8 cellular contexts compared by ENCODE assay signal in genomic region chr14:59028476-59029202, GRCh38.
A peak's percentile ranks its signal among the peaks of the same experiment; 100 is the strongest.
DNase-seq lines count a peak whose midpoint lies in the region; ATAC-seq and TF ChIP-seq lines count a peak whose summit lies in the region.

No MANE protein-coding gene starts in this region.

- H3K4me3 ChIP-seq in WERI-Rb-1 (ENCODE audit: low read depth, low read length) (no peak overlapping the region; the same call in 1 of the 2 replicates), fibroblast of the aortic adventitia (ENCODE audit: low read depth, low read length) (no peak overlapping the region)

- H3K36me3 ChIP-seq in WERI-Rb-1, result no peaks in the 10 kb centered on the region

- in situ Hi-C loops in Caki2 (cut with HindIII; ENCODE audit: low pct_unique_long_range_greater_than_20kb, low sequenced_read_pairs), result no loop called here

- H3K27me3 ChIP-seq in WERI-Rb-1 (ENCODE audit: insufficient read depth, low read depth, severe bottlenecking), result no peaks in the 10 kb centered on the region

- no peak overlapping the region for H3K27ac ChIP-seq in WERI-Rb-1

- peak; percentile 85 for ATAC-seq in HG03135 (IDR thresholded peaks at IDR 0.05; ENCODE audit: unreplicated experiment)

- TF ChIP-seq CTCF in WERI-Rb-1 (IDR thresholded peaks at IDR 0.05; ENCODE audit: low read depth, low read length) (peak; percentile 90), fibroblast of the aortic adventitia (IDR thresholded peaks at IDR 0.05; ENCODE audit: insufficient read depth, low read length) (peak; percentile 94)

- H3K9me3 ChIP-seq in WERI-Rb-1 (ENCODE audit: severe bottlenecking), result no peaks in the 10 kb centered on the region

- DNase-seq in Caki2 (ENCODE audit: low read depth) (peak; percentile 97), GM19240 (ENCODE audit: insufficient read length, low spot score) (peak; percentile 45), NCI-H2171 treated with DMSO at 0.1 percent for 48 hours (lab: John Stamatoyannopoulos, UW) (peak; percentile 81), WERI-Rb-1 (peak; percentile 67), fibroblast of the aortic adventitia (ENCODE audit: low read depth) (peak; percentile 96), nucleus accumbens (lab: John Stamatoyannopoulos, UW) (peak in 32 of 56 donors; percentile 1 to 63 (median 18))
- no peak for DNase-seq in activated effector memory CD4-positive, alpha-beta T cell treated with anti-CD3 and anti-CD28 coated beads, Interleukin-2, amount 50 U/mL, for 16 hours
